ENCODE assay signal across 11 cellular contexts in genomic region chr12:2301531-2302461, GRCh38.
A peak's percentile ranks its signal among the peaks of the same experiment; 100 is the strongest.
DNase-seq lines count a peak whose midpoint lies in the region; ATAC-seq and TF ChIP-seq lines count a peak whose summit lies in the region.
"Had no signal": no experiment of that assay in that cellular context is flagged by ENCODE, and none has a peak within 500 bp of the region (broad histone marks: within the 10 kb centered on the region; RNA-seq: fewer than 3 reads in every experiment).

No MANE protein-coding gene starts in this region.

- DNase-seq in activated effector memory CD4-positive, alpha-beta T cell treated with anti-CD3 and anti-CD28 coated beads, Interleukin-2, amount 50 U/mL, for 16 hours, result peak; percentile 16
- DNase-seq in activated effector memory CD4-positive, alpha-beta T cell treated with Interleukin-2 at 50 U/mL for 16 hours, result no peak
- no peak for DNase-seq in esophagus muscularis mucosa (ENCODE audit: extremely low spot score)
- peak; percentile 89 for DNase-seq in mesenteric fat pad (ENCODE audit: low spot score)
- DNase-seq in aorta, result peak; percentile 70 to 91
- DNase-seq in ecto neural progenitor cell (ENCODE audit: low spot score), result no peak
- DNase-seq in activated gamma-delta T cell treated with Interleukin-2 at 50 U/mL for 16 hours, result no peak
- DNase-seq: NCI-H524 had no signal

- H3K4me1 ChIP-seq in esophagus muscularis mucosa, result peaks cover 70 to 83% (median 78%) of the 10 kb centered on the region in 4 donors
- peaks cover 0 to 7% of the 10 kb centered on the region in 2 donors for H3K4me1 ChIP-seq in aorta (ENCODE audit: control insufficient read depth in 1 of 2, insufficient read depth in 2 of 2, low read length in 2 of 2)

- TF ChIP-seq CTCF in esophagus muscularis mucosa (IDR thresholded peaks at IDR 0.05), result no peak

- 47% methylated on average over 9 of the region's 14 CpGs for WGBS in esophagus muscularis mucosa
- WGBS in aorta, 2 donors, result 12 to 15% methylated on average over 14 of the region's 14 CpGs

- no peaks in the 10 kb centered on the region for H3K9me3 ChIP-seq in esophagus muscularis mucosa
- H3K9me3 ChIP-seq in aorta (ENCODE audit: control insufficient read depth, low read length), result no peaks in the 10 kb centered on the region
- H3K9me3 ChIP-seq: HAP-1 had no signal

- intact Hi-C loops in esophagus muscularis mucosa (cut with DNase I), result no loop called here
- intact Hi-C loops in aorta (cut with DNase I), result loop anchor here in 1 of 2 donors (5.0 kb wide), 1 partner anchor 81 kb away; no protein-coding TSS in a partner anchor

- ATAC-seq in aorta (ENCODE audit: low FRiP score) (peak; percentile 83), GM18520 (IDR thresholded peaks at IDR 0.05; ENCODE audit: unreplicated experiment) (no peak)

- H3K27ac ChIP-seq in esophagus muscularis mucosa (replicated peaks in 1 of 4), result peak overlapping the region; percentile 60 to 75 (median 70)
- H3K27ac ChIP-seq in aorta (ENCODE audit: low read depth in 1 of 2, low read length in 2 of 2), result peak overlapping the region; percentile 91 to 97
- H3K27ac ChIP-seq: 22Rv1 had no signal

- H3K27me3 ChIP-seq in esophagus muscularis mucosa, result no peaks in the 10 kb centered on the region
- H3K27me3 ChIP-seq in aorta (ENCODE audit: control insufficient read depth in 1 of 2, insufficient read depth in 2 of 2, low read length in 1 of 2), result no peaks in the 10 kb centered on the region

- H3K36me3 ChIP-seq in esophagus muscularis mucosa, result no peaks in the 10 kb centered on the region
- H3K36me3 ChIP-seq in aorta (ENCODE audit: control insufficient read depth in 1 of 2, insufficient read depth in 2 of 2, low read length in 1 of 2), result no peaks in the 10 kb centered on the region
- H3K36me3 ChIP-seq: HAP-1 had no signal

- TF ChIP-seq EP300 in esophagus muscularis mucosa (IDR thresholded peaks at IDR 0.05), result no peak

- H3K4me3 ChIP-seq in esophagus muscularis mucosa (peak overlapping the region in 1 of 4 donors; percentile 10), aorta (ENCODE audit: low read length in 2 of 2) (no peak overlapping the region)
- H3K4me3 ChIP-seq: HAP-1 had no signal

- TF ChIP-seq POLR2A in esophagus muscularis mucosa (IDR thresholded peaks at IDR 0.05; ENCODE audit: low read depth), result no peak

Comparison
In these comparisons a context has a peak if more than half of its experiments do, and no peak if none do; other contexts are left out.
1. DNase-seq: peak in activated effector memory CD4-positive, alpha-beta T cell treated with anti-CD3 and anti-CD28 coated beads, Interleukin-2, amount 50 U/mL, for 16 hours (single experiment), mesenteric fat pad (single experiment) and aorta (2 of 2); none in activated effector memory CD4-positive, alpha-beta T cell treated with Interleukin-2 at 50 U/mL for 16 hours (single experiment), esophagus muscularis mucosa (single experiment), ecto neural progenitor cell (single experiment) and activated gamma-delta T cell treated with Interleukin-2 at 50 U/mL for 16 hours (single experiment).